3 cellular contexts compared by ENCODE assay signal in genomic region chr9:7392161-7392560, GRCh38.
"Had no signal": no experiment of that assay in that cellular context is flagged by ENCODE, and none has a peak within 500 bp of the region (broad histone marks: within the 10 kb centered on the region; RNA-seq: fewer than 3 reads in every experiment).

No MANE protein-coding gene starts in this region.

- DNase-seq: GDM1, GF-D8 had no signal

- ATAC-seq: GM12878 had no signal
